ENCODE assay signal across 29 cellular contexts in the genomic region with DNA sequence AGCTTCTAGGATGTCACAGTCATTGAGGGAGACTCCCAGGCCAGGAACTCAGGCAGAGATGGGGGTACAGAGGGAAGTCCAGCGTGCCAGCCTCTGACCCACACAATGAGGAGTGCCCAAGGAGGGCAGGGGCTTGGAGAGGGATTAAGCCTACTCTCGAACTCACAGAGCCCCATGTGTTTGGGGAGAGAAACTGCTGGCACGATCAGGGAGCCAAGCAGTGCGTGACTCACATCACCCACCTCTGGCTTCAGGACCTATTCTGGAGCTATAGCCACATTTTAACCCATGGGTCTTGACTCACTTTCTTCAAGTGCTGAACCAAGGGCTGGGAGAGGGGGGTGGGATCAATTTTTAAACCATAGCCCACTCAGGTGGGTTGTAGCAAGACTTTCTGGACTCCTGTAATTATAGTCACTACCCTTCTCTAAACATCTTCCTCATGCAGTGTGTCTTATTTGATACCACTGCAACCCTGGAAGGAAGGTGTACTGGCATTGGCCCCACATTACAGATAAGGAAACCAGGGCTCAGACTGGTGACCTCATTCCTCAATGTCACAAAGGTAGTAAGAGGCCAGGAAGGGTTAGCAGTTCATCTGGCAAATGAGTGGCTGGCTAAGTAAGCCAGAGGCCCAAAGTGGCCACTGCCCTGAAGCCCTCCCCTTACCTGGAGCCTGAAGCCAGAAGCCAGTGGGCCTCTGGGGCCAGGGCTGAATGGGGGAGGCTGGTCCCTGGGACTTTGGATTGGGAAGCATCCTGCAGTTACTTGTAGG. TPM values are rescaled to one million over a fixed set of nuclear protein-coding genes. Genes with fewer than 3 reads are reported as not detected.
DNase-seq lines count a peak whose midpoint lies in the region; ATAC-seq, FAIRE-seq and TF ChIP-seq lines count a peak whose summit lies in the region.
"Had no signal": no experiment of that assay in that cellular context is flagged by ENCODE, and none has a peak within 500 bp of the region (broad histone marks: within the 10 kb centered on the region; RNA-seq: fewer than 3 reads in every experiment).

No MANE protein-coding gene starts in this region.

- H3K9me3 ChIP-seq in K562 (replicated peaks; ENCODE audit: control insufficient read depth, insufficient read depth, low read depth, low read length) (no peaks in the 10 kb centered on the region), left lung (no peaks in the 10 kb centered on the region)
- H3K9me3 ChIP-seq: esophagus squamous epithelium, mucosa of descending colon, ovary, spleen had no signal

- no peak overlapping the region for H3K27ac Mint-ChIP-seq in stimulated activated naive CD8-positive, alpha-beta T cell treated with anti-CD3 and anti-CD28 coated beads, Interleukin-15, amount 100 ng/mL, for 72 hours
- H3K27ac Mint-ChIP-seq: activated T-cell treated with anti-CD3 and anti-CD28 coated beads, Interleukin-2, amount 50 U/mL, for 24 hours; nephron progenitor cell; T-helper 2 cell treated with Interferon-gamma antibody and Interleukin-4, amounts not matched to agents 5 μg/mL and 100 μg/mL, for 36 hours; type B pancreatic cell had no signal

- H3K27me3 ChIP-seq in K562 (ENCODE audit: control insufficient read depth in 2 of 2, insufficient read depth in 2 of 2, low read length in 2 of 2): no peaks in the 10 kb centered on the region
- no peaks in the 10 kb centered on the region for H3K27me3 ChIP-seq in left lung
- H3K27me3 ChIP-seq: brain microvascular endothelial cell, esophagus squamous epithelium, foreskin keratinocyte, ovary, spleen had no signal

- no peak for FAIRE-seq in K562 (lab: Jason Lieb, UNC)
- FAIRE-seq: endometrium, G401.6 had no signal

- H3K4me1 Mint-ChIP-seq in stimulated activated naive CD8-positive, alpha-beta T cell treated with anti-CD3 and anti-CD28 coated beads, Interleukin-15, amount 100 ng/mL, for 72 hours: peaks cover 27% of the 10 kb centered on the region

- no peak for TF ChIP-seq POLR2A in K562 (conservative IDR thresholded peaks at IDR 0.05)

- no peaks in the 10 kb centered on the region for H3K79me2 ChIP-seq in K562 (ENCODE audit: control insufficient read depth, insufficient read depth, low read length)

- peak; percentile 15 for ATAC-seq in stimulated activated naive CD8-positive, alpha-beta T cell treated with anti-CD3 and anti-CD28 coated beads, Interleukin-15, Interleukin-2, amounts not matched to agents 100 U/mL and 50 U/mL, for 24 hours
- ATAC-seq in stimulated activated naive CD8-positive, alpha-beta T cell treated with anti-CD3 and anti-CD28 coated beads, Interleukin-15, amount 100 ng/mL, for 72 hours: no peak
- ATAC-seq in K562: peak; percentile 21
- peak; percentile 49 for ATAC-seq in left lung
- no peak for ATAC-seq in GM18873 (IDR thresholded peaks at IDR 0.05; ENCODE audit: low FRiP score, unreplicated experiment)
- ATAC-seq: foreskin keratinocyte, mucosa of descending colon, Panc1 had no signal

- H3K9me3 Mint-ChIP-seq in stimulated activated naive CD8-positive, alpha-beta T cell treated with anti-CD3 and anti-CD28 coated beads, Interleukin-15, amount 100 ng/mL, for 72 hours: no peaks in the 10 kb centered on the region
- H3K9me3 Mint-ChIP-seq: activated T-cell treated with anti-CD3 and anti-CD28 coated beads, Interleukin-2, amount 50 U/mL, for 24 hours; nephron progenitor cell; T-helper 2 cell treated with Interferon-gamma antibody and Interleukin-4, amounts not matched to agents 5 μg/mL and 100 μg/mL, for 36 hours; type B pancreatic cell had no signal

- no peaks in the 10 kb centered on the region for H3K9me1 ChIP-seq in K562 (ENCODE audit: control insufficient read depth, insufficient read depth, low read length)

- TF ChIP-seq EP300 in K562 (IDR thresholded peaks at IDR 0.05; ENCODE audit: low read length): no peak

- peaks cover 0 to 9% of the 10 kb centered on the region in 2 experiments; a peak in 3 of 5 replicates for H3K4me1 ChIP-seq in K562 (replicated peaks in 1 of 2; ENCODE audit: control insufficient read depth in 2 of 2, insufficient read depth in 2 of 2, low read length in 2 of 2)
- H3K4me1 ChIP-seq in left lung: peaks cover 0 to 22% of the 10 kb centered on the region in 2 donors
- H3K4me1 ChIP-seq: foreskin keratinocyte had no signal

- H3K4me2 ChIP-seq in K562 (ENCODE audit: insufficient read depth, low read length): no peak overlapping the region

- peak overlapping the region in 1 of 2 experiments; percentile 35; a peak in 1 of 4 replicates for H3K9ac ChIP-seq in K562 (ENCODE audit: insufficient read depth in 1 of 2, low read depth in 2 of 2, low read length in 2 of 2)

- TF ChIP-seq CTCF in K562 (IDR thresholded peaks at IDR 0.05 in 2 of 3, conservative IDR thresholded peaks at IDR 0.05 in 1 of 3; ENCODE audit: insufficient read depth in 2 of 3, low read depth in 1 of 3, low read length in 3 of 3): no peak
- no peak for TF ChIP-seq CTCF in left lung (IDR thresholded peaks at IDR 0.05)

- 82% methylated on average over 4 of the region's 4 CpGs for WGBS in K562 (ENCODE audit: insufficient coverage, low coverage, missing lambda C conversion rate)

- in situ Hi-C loops in K562 (cut with MboI): no loop called here

- H4K20me1 ChIP-seq in K562 (replicated peaks; ENCODE audit: control insufficient read depth, insufficient read depth, low read length): peaks cover 4% of the 10 kb centered on the region; the same call in 1 of the 2 replicates

- CTCF ChIA-PET in K562 (lab: Yijun Ruan, JAX; ENCODE audit: low intra/inter-chr PET ratio): no interaction called here

- H3K4me3 Mint-ChIP-seq in stimulated activated naive CD8-positive, alpha-beta T cell treated with anti-CD3 and anti-CD28 coated beads, Interleukin-15, amount 100 ng/mL, for 72 hours: no peak overlapping the region
- H3K4me3 Mint-ChIP-seq: activated T-cell treated with anti-CD3 and anti-CD28 coated beads, Interleukin-2, amount 50 U/mL, for 24 hours; nephron progenitor cell; T-helper 2 cell treated with Interferon-gamma antibody and Interleukin-4, amounts not matched to agents 5 μg/mL and 100 μg/mL, for 36 hours; type B pancreatic cell had no signal

- H3K27me3 Mint-ChIP-seq in stimulated activated naive CD8-positive, alpha-beta T cell treated with anti-CD3 and anti-CD28 coated beads, Interleukin-15, amount 100 ng/mL, for 72 hours: peaks cover 45% of the 10 kb centered on the region
- H3K27me3 Mint-ChIP-seq: activated T-cell treated with anti-CD3 and anti-CD28 coated beads, Interleukin-2, amount 50 U/mL, for 24 hours; type B pancreatic cell had no signal

- BruUV-seq in K562 (replicated peaks; lab: Mats Ljungman, UMichigan): no TSS peak

- H3K27ac ChIP-seq in K562 (ENCODE audit: extremely low read depth, low read depth, low read length): no peak overlapping the region
- H3K27ac ChIP-seq in left lung: no peak overlapping the region
- no peak overlapping the region for H3K27ac ChIP-seq in substantia nigra (ENCODE audit: low read depth, low read length, poor library complexity, severe bottlenecking)
- H3K27ac ChIP-seq: brain microvascular endothelial cell, esophagus squamous epithelium, foreskin keratinocyte, ovary, spleen had no signal

- H3K36me3 ChIP-seq in K562 (ENCODE audit: control insufficient read depth, insufficient read depth, low read length): no peaks in the 10 kb centered on the region
- H3K36me3 ChIP-seq in left lung: no peaks in the 10 kb centered on the region
- H3K36me3 ChIP-seq: brain microvascular endothelial cell, ovary, spleen had no signal

- no peak for DNase-seq in stimulated activated naive CD8-positive, alpha-beta T cell treated with anti-CD3 and anti-CD28 coated beads, Interleukin-15, Interleukin-2, amounts not matched to agents 100 U/mL and 50 U/mL, for 24 hours
- DNase-seq in stimulated activated naive CD8-positive, alpha-beta T cell treated with anti-CD3 and anti-CD28 coated beads, Interleukin-15, amount 100 ng/mL, for 72 hours: no peak
- DNase-seq in K562 (ENCODE audit: extremely low read depth in 1 of 4, low spot score in 3 of 4): no peak
- no peak for DNase-seq in left lung
- no peak for DNase-seq in DMS153 treated with DMSO at 0.1 percent for 48 hours (lab: John Stamatoyannopoulos, UW; ENCODE audit: unreplicated experiment)
- no peak for DNase-seq in foreskin melanocyte
- DNase-seq in substantia nigra (lab: John Stamatoyannopoulos, UW): no peak
- DNase-seq: activated CD4-positive, alpha-beta T cell treated with anti-CD3 and anti-CD28 coated beads for 4 hours; activated gamma-delta T cell treated with Interleukin-2 at 50 U/mL for 16 hours; activated T-cell treated with anti-CD3 and anti-CD28 coated beads, Interleukin-2, amount 50 U/mL, for 24 hours; brain microvascular endothelial cell; cerebellar nuclear complex; DMS 273 treated with DMSO at 0.1 percent for 48 hours; esophagus squamous epithelium; foreskin keratinocyte; mucosa of descending colon; NCI-H1092; NCI-H1694; NCI-H446; NCI-H774; nephron progenitor cell; ovary; spleen had no signal

- TF ChIP-seq RAD21 in K562 (CRISPR knock-in tag; conservative IDR thresholded peaks at IDR 0.05 in 1 of 2, IDR thresholded peaks at IDR 0.05 in 1 of 2): no peak

- intact Hi-C loops in K562 (cut with micrococcal nuclease) (no loop called here), left lung (cut with DNase I) (no loop called here)

- H3K4me3 ChIP-seq in K562: no peak overlapping the region
- no peak overlapping the region for H3K4me3 ChIP-seq in left lung
- H3K4me3 ChIP-seq: esophagus squamous epithelium, mucosa of descending colon, ovary, spleen had no signal

- no peak overlapping the region for H2AFZ ChIP-seq in K562 (ENCODE audit: low read depth, low read length)

- POLR2A ChIA-PET in K562 (lab: Yijun Ruan, JAX): interaction anchor here (0.7 to 1.3 kb wide), 2 partner anchors 20 to 337 kb away, joined by 4 to 6 read pairs; no protein-coding TSS in a partner anchor

TF ChIP-seq in K562, 482 proteins besides CTCF, POLR2A, EP300 and RAD21 (continues in another document):
- no peak for TF ChIP-seq COPS2 (conservative IDR thresholded peaks at IDR 0.05)

RNA-seq across cellular contexts. Expression of a gene that starts 12.0 kb away (rescaled TPM):
- total RNA-seq in K562 (2011; cell fraction: chromatin; rRNA removed; ENCODE audit: low replicate concordance): 5.5 and 10.3 TPM in 2 replicates
- total RNA-seq in K562 (2011; cell fraction: nucleolus; rRNA removed): 4.9 and 8.2 TPM in 2 replicates
- total RNA-seq in K562 (2011; cell fraction: nucleoplasm; rRNA removed): 5.6 and 10.2 TPM in 2 replicates
- total RNA-seq in K562 (2014; rRNA removed) (3.4 and 5.9 TPM in 2 replicates), K562 (2014; rRNA removed; fragmentation: Illumina TruSeq; extraction: Trizol) (0.70 and 1.1 TPM in 2 replicates), K562 (2015; rRNA removed; fragmentation: Illumina TruSeq; extraction: Trizol) (2.3 TPM in 2 replicates), K562 (2021) (26.7 and 29.4 TPM in 2 replicates), left lung (10 to 100 TPM; 26.9 to 33.7 TPM)
- polyA plus RNA-seq in K562 (2011; rRNA removed) (1.2 and 2.9 TPM in 2 replicates), K562 (2014; fragmentation: Illumina TruSeq; extraction: Trizol) (5.9 and 13.8 TPM in 2 replicates), K562 (2014; fragmentation: Nextera tagmentation; extraction: Ambion mirVana) (under 1 TPM; 0.11 TPM), K562 (2014; rRNA removed) (6.7 and 7.4 TPM in 2 replicates)
- 1.5 and 3.9 TPM in 2 replicates for polyA plus RNA-seq in K562 (2011; cell fraction: cytosol; rRNA removed)
- polyA plus RNA-seq in K562 (2011; cell fraction: nucleus; rRNA removed): 4.4 and 9.6 TPM in 2 replicates
- 17.6 and 30.3 TPM in 2 replicates for polyA plus RNA-seq in K562 (2012)
- polyA minus RNA-seq in K562 (2011; rRNA and poly(A)+ RNA removed): 0.87 and 1.4 TPM in 2 replicates
- polyA minus RNA-seq in K562 (2011; cell fraction: cytosol; rRNA and poly(A)+ RNA removed): 7.2 and 14.0 TPM in 2 replicates
- polyA minus RNA-seq in K562 (2011; cell fraction: nucleus; rRNA and poly(A)+ RNA removed): 2.9 and 4.7 TPM in 2 replicates

Comparison
In these comparisons a context has a peak if more than half of its experiments do, and no peak if none do; other contexts are left out.
1. ATAC-seq: peak in stimulated activated naive CD8-positive, alpha-beta T cell treated with anti-CD3 and anti-CD28 coated beads, Interleukin-15, Interleukin-2, amounts not matched to agents 100 U/mL and 50 U/mL, for 24 hours (single experiment), K562 (single experiment) and left lung (single experiment); none in stimulated activated naive CD8-positive, alpha-beta T cell treated with anti-CD3 and anti-CD28 coated beads, Interleukin-15, amount 100 ng/mL, for 72 hours (single experiment) and GM18873 (single experiment).